Comparison of ENCODE assay signal across 8 cellular contexts in genomic region chr17:57902800-57903759, GRCh38. TPM values are rescaled to one million over a fixed set of nuclear protein-coding genes. Genes with fewer than 3 reads are reported as not detected.
DNase-seq lines count a peak whose midpoint lies in the region; ATAC-seq and TF ChIP-seq lines count a peak whose summit lies in the region.

No MANE protein-coding gene starts in this region.

- peak; percentile 75 for DNase-seq in COLO668 (lab: John Stamatoyannopoulos, UW; ENCODE audit: unreplicated experiment)
- DNase-seq in OCI-LY7 (ENCODE audit: low spot score), result peak; percentile 91
- DNase-seq in dedifferentiated amniotic fluid mesenchymal stem cell (ENCODE audit: extremely low spot score), result peak; percentile 75
- no peak for DNase-seq in mesothelial cell of epicardium (ENCODE audit: low spot score in 2 of 2, unreplicated experiment in 2 of 2)
- DNase-seq in uterus, result peak; percentile 68 to 75
- no peak for DNase-seq in CD4-positive, alpha-beta memory T cell

- H3K4me3 ChIP-seq in OCI-LY7 (ENCODE audit: low read depth, low read length, poor library complexity, severe bottlenecking) (peak overlapping the region; percentile 33), uterus (no peak overlapping the region)
- H3K4me3 ChIP-seq in CD4-positive, alpha-beta memory T cell (ENCODE audit: low read length in 2 of 2), result no peak overlapping the region

- ATAC-seq in GM19455 (IDR thresholded peaks at IDR 0.05; ENCODE audit: unreplicated experiment), result peak; percentile 43
- peak; percentile 56 for ATAC-seq in HG03571 (IDR thresholded peaks at IDR 0.05; ENCODE audit: unreplicated experiment)

- no peaks in the 10 kb centered on the region for H3K9me3 Mint-ChIP-seq in mesothelial cell of epicardium
- H3K9me3 Mint-ChIP-seq in CD4-positive, alpha-beta memory T cell, result no peaks in the 10 kb centered on the region

- peak overlapping the region; percentile 67 for H3K4me2 ChIP-seq in OCI-LY7 (ENCODE audit: low read length)

- H3K9me3 ChIP-seq in OCI-LY7 (ENCODE audit: low read length), result no peaks in the 10 kb centered on the region
- no peaks in the 10 kb centered on the region for H3K9me3 ChIP-seq in uterus
- no peaks in the 10 kb centered on the region for H3K9me3 ChIP-seq in CD4-positive, alpha-beta memory T cell (ENCODE audit: control insufficient read depth in 1 of 2, low read length in 2 of 2)

- H3K79me2 ChIP-seq in OCI-LY7 (ENCODE audit: insufficient read depth, low read depth, low read length), result no peaks in the 10 kb centered on the region

- H3K4me3 Mint-ChIP-seq in mesothelial cell of epicardium, result no peak overlapping the region
- H3K4me3 Mint-ChIP-seq in CD4-positive, alpha-beta memory T cell, result peak overlapping the region in 1 of 8 donors; percentile 28

- H3K9me2 ChIP-seq in OCI-LY7 (ENCODE audit: insufficient read depth, low read length), result no peaks in the 10 kb centered on the region

- H3K27me3 ChIP-seq in uterus, result no peaks in the 10 kb centered on the region
- no peaks in the 10 kb centered on the region for H3K27me3 ChIP-seq in CD4-positive, alpha-beta memory T cell (ENCODE audit: insufficient read depth, low read length)

- H3K27ac Mint-ChIP-seq in mesothelial cell of epicardium, result peak overlapping the region; percentile 74
- peak overlapping the region in 2 of 7 donors; percentile 57 to 66 for H3K27ac Mint-ChIP-seq in CD4-positive, alpha-beta memory T cell

- CTCF ChIA-PET in OCI-LY7 (lab: Charles Lee; ENCODE audit: unreplicated experiment), result interaction anchor here (0.6 to 1.4 kb wide), 3 partner anchors 91 to 231 kb away, joined by 3 read pairs; no protein-coding TSS in a partner anchor
- CTCF ChIA-PET in CD4-positive, alpha-beta memory T cell (lab: Charles Lee; ENCODE audit: partially characterized antibody), result no interaction called here

- peak overlapping the region; percentile 33; the same call in 1 of the 2 replicates for H2AFZ ChIP-seq in OCI-LY7 (ENCODE audit: low read length)

- no TSS peak for BruUV-seq in OCI-LY7 (replicated peaks; lab: Mats Ljungman, UMichigan)

- H3K4me1 Mint-ChIP-seq in mesothelial cell of epicardium, result peaks cover 65% of the 10 kb centered on the region
- peaks cover 7 to 27% (median 16%) of the 10 kb centered on the region in 4 donors for H3K4me1 Mint-ChIP-seq in CD4-positive, alpha-beta memory T cell

- no peak for TF ChIP-seq POLR2A in uterus (IDR thresholded peaks at IDR 0.05)

- no peak for TF ChIP-seq CTCF in OCI-LY7 (conservative IDR thresholded peaks at IDR 0.05; ENCODE audit: low read length)
- no peak for TF ChIP-seq CTCF in mesothelial cell of epicardium (IDR thresholded peaks at IDR 0.05; ENCODE audit: unreplicated experiment)
- TF ChIP-seq CTCF in uterus (IDR thresholded peaks at IDR 0.05), result no peak

- H3K4me1 ChIP-seq in OCI-LY7 (ENCODE audit: insufficient read depth, low read length, poor library complexity, severe bottlenecking) (peaks cover 53% of the 10 kb centered on the region), uterus (peaks cover 4 to 30% of the 10 kb centered on the region in 2 donors)
- H3K4me1 ChIP-seq in CD4-positive, alpha-beta memory T cell (ENCODE audit: insufficient read depth, low read length), result peaks cover 14% of the 10 kb centered on the region

- H3K27ac ChIP-seq in OCI-LY7 (ENCODE audit: low read depth, low read length, poor library complexity, severe bottlenecking) (peak overlapping the region; percentile 60), uterus (peak overlapping the region; percentile 60 to 72)
- H3K27ac ChIP-seq in CD4-positive, alpha-beta memory T cell (ENCODE audit: low read depth, low read length), result no peak overlapping the region

- no peaks in the 10 kb centered on the region for H3K36me3 Mint-ChIP-seq in mesothelial cell of epicardium
- no peaks in the 10 kb centered on the region for H3K36me3 Mint-ChIP-seq in CD4-positive, alpha-beta memory T cell

- H3K27me3 Mint-ChIP-seq in mesothelial cell of epicardium (ENCODE audit: low read depth), result no peaks in the 10 kb centered on the region
- H3K27me3 Mint-ChIP-seq in CD4-positive, alpha-beta memory T cell, result peaks cover 0 to 2% of the 10 kb centered on the region in 2 donors

- POLR2A ChIA-PET in OCI-LY7 (lab: Charles Lee), result interaction anchor here (0.9 to 1.1 kb wide), 4 partner anchors 86 to 104 kb away, joined by 3 to 5 read pairs (median 4); partner anchors contain the start of genes SRSF1 and VEZF1
- POLR2A ChIA-PET in CD4-positive, alpha-beta memory T cell (lab: Charles Lee; ENCODE audit: partially characterized antibody), result no interaction called here

- no peaks in the 10 kb centered on the region for H3K36me3 ChIP-seq in OCI-LY7 (ENCODE audit: insufficient read depth, low read length)
- no peaks in the 10 kb centered on the region for H3K36me3 ChIP-seq in uterus
- H3K36me3 ChIP-seq in CD4-positive, alpha-beta memory T cell (ENCODE audit: insufficient read depth, low read length), result no peaks in the 10 kb centered on the region

- H4K20me1 ChIP-seq in OCI-LY7 (ENCODE audit: insufficient read depth, low read length), result 0 out of 2 replicates have a peak, but pooled peaks cover 3% of the 10 kb centered on the region

- intact Hi-C loops in OCI-LY7 (cut with micrococcal nuclease; ENCODE audit: unreplicated experiment), result loop anchor here (1.0 to 5.0 kb wide), 3 partner anchors 36 to 728 kb away; partner anchors contain the start of gene VEZF1
- intact Hi-C loops in uterus (cut with DNase I; ENCODE audit: low total_unique reads), result no loop called here
- intact Hi-C loops in CD4-positive, alpha-beta memory T cell (cut with micrococcal nuclease), result no loop called here

RNA-seq across cellular contexts. Expression of gene CUEDC1, which starts 52.1 kb away (rescaled TPM):
- not detected in 2 replicates for total RNA-seq in OCI-LY7 (2014; rRNA removed; shearing (Covaris generic))
- total RNA-seq in OCI-LY7 (2022) (0.13 and 0.74 TPM in 2 replicates), mesothelial cell of epicardium (37.0 to 38.7 TPM (median 37.8 TPM) in 3 replicates), uterus (10 to 100 TPM in 3 of 4 donors, 1 to 10 TPM in 1; 7.9 to 63.6 (median 18.8) TPM)
- under 1 TPM; 0.61 to 0.90 TPM for total RNA-seq in CD4-positive, alpha-beta memory T cell
- polyA plus RNA-seq in CD4-positive, alpha-beta memory T cell, result not detected

RNA-seq across cellular contexts. Expression of gene MRPS23, which starts 53.2 kb away (rescaled TPM):
- 46.3 and 50.3 TPM in 2 replicates for total RNA-seq in OCI-LY7 (2014; rRNA removed; shearing (Covaris generic))
- total RNA-seq in OCI-LY7 (2022) (57.3 and 73.5 TPM in 2 replicates), mesothelial cell of epicardium (39.9 to 44.5 TPM (median 42.1 TPM) in 3 replicates), uterus (10 to 100 TPM in 2 of 4 donors, 1 to 10 TPM in 2; 5.9 to 35.2 (median 16.8) TPM)
- total RNA-seq in CD4-positive, alpha-beta memory T cell, result 10 to 100 TPM; 28.7 to 29.5 TPM
- polyA plus RNA-seq in CD4-positive, alpha-beta memory T cell, result 10 to 100 TPM; 35.7 to 41.7 TPM

Comparison
In these comparisons a context has a peak if more than half of its experiments do, and no peak if none do; other contexts are left out.
1. DNase-seq: peak in COLO668 (single experiment), OCI-LY7 (single experiment), dedifferentiated amniotic fluid mesenchymal stem cell (single experiment) and uterus (2 of 2); none in mesothelial cell of epicardium (0 of 2) and CD4-positive, alpha-beta memory T cell (0 of 5).
2. RNA of gene CUEDC1, which starts 52.1 kb away (total RNA-seq): 37.0 to 38.7 TPM in mesothelial cell of epicardium and 7.9 to 63.6 TPM in uterus; 0.61 to 0.90 TPM in CD4-positive, alpha-beta memory T cell and 0.13 to 0.74 TPM in OCI-LY7; every median in the first group is over 4 times any median in the second.